In the genomic region with DNA sequence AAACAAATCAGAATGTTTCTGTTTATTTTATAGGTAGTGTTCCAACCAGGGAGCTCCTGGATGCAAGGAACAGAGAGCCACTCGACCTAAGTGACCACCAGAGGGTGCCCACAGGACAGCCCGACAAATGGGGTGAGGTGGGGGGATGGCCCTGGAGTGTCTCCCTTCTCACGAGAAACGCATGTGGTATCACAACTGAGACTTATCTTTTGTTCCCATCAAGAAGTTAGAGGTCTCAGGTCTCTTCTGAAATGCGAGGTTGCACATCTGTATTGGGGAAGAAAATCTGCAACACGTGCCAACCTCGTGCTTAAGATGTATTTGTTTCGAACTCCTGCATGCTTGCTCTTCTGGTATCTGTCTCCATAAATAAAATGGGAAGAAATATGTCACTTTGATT, we compare ENCODE assay signal across 9 cellular contexts.
A peak's percentile ranks its signal among the peaks of the same experiment; 100 is the strongest.
DNase-seq lines count a peak whose midpoint lies in the region; ATAC-seq, FAIRE-seq and TF ChIP-seq lines count a peak whose summit lies in the region.
"Had no signal": no experiment of that assay in that cellular context is flagged by ENCODE, and none has a peak within 500 bp of the region (broad histone marks: within the 10 kb centered on the region; RNA-seq: fewer than 3 reads in every experiment).

No MANE protein-coding gene starts in this region.

- in situ Hi-C loops in astrocyte of the cerebellum (cut with HindIII; ENCODE audit: low sequenced_read_pairs): no loop called here

- no peak for FAIRE-seq in D721Med (lab: Jason Lieb, UNC)

- TF ChIP-seq CTCF in D721Med (IDR thresholded peaks at IDR 0.05; ENCODE audit: insufficient read depth, missing control alignments): peak; percentile 40
- TF ChIP-seq CTCF in astrocyte of the cerebellum (IDR thresholded peaks at IDR 0.05; ENCODE audit: low read depth, low read length, missing control alignments): peak; percentile 58

- DNase-seq in D721Med (ENCODE audit: insufficient read length, low spot score): no peak
- DNase-seq in astrocyte of the cerebellum (ENCODE audit: low read depth): no peak
- DNase-seq in lung microvascular endothelial cell (ENCODE audit: low read depth in 2 of 2): peak; percentile 44 to 70
- no peak for DNase-seq in activated naive CD4-positive, alpha-beta T cell (lab: John Stamatoyannopoulos, UW)
- DNase-seq in NCI-H1694 (lab: John Stamatoyannopoulos, UW): no peak
- DNase-seq: activated naive CD8-positive, alpha-beta T cell treated with anti-CD3 and anti-CD28 coated beads, Interleukin-2, amount 10 ng/mL, durations not matched to agents 7 days and 5 days had no signal

- peak; percentile 54 for ATAC-seq in HG02798 (IDR thresholded peaks at IDR 0.05; ENCODE audit: poor library complexity, unreplicated experiment)
- no peak for ATAC-seq in GM21447 (IDR thresholded peaks at IDR 0.05; ENCODE audit: unreplicated experiment)
- no peak for ATAC-seq in HG03135 (IDR thresholded peaks at IDR 0.05; ENCODE audit: unreplicated experiment)

- no peak overlapping the region for H3K4me3 ChIP-seq in astrocyte of the cerebellum (ENCODE audit: low read depth, low read length)

Comparison
In these comparisons a context has a peak if more than half of its experiments do, and no peak if none do; other contexts are left out.
1. DNase-seq: peak in lung microvascular endothelial cell (2 of 2); none in D721Med (single experiment), astrocyte of the cerebellum (single experiment), activated naive CD4-positive, alpha-beta T cell (0 of 4) and NCI-H1694 (single experiment).